In the genomic region with DNA sequence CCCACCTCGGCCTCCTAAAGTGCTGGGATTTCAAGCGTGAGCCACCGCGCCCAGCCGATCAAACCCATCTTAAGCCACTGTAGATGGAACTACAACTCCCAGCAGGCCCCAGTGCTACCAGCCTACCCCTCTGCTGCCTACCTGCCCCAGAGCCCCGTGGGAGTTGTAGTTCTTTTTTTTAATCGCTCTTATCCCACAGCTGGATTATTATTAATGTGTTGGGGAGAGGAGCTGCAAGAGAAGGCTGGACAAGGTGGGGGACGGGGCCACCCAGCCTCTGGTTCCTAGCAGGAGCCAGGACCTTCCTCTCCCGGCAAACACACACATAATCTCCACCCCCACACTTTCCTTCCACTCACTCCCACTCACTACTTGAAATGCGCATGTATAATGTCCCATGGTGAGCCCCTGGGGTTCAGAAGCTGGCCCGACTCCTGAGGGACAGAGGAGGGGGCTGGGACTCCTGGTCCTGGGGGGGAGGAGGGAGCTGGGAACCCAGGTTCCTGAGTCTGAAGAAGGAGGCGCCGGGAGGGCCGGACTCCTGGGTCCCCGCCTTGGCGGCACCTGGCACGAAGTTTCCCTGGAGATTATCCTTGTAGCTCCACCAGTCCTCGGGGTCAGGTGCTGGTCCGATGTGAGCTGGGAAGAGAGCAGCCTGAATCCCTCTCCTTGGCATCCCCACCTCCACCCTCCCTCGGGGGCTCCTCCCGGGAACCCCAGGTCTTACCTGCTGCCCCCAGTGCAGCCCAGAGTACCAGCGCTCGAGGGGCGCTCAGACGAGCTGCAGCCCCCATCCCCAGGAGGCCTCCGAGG, we compare ENCODE assay signal across 8 cellular contexts. TPM values are rescaled to one million over a fixed set of nuclear protein-coding genes. Genes with fewer than 3 reads are reported as not detected.
DNase-seq lines count a peak whose midpoint lies in the region; ATAC-seq and TF ChIP-seq lines count a peak whose summit lies in the region.

No MANE protein-coding gene starts in this region.

- ATAC-seq in RWPE2 (ENCODE audit: low read depth) (peak; percentile 69), HG03460 (IDR thresholded peaks at IDR 0.05; ENCODE audit: unreplicated experiment) (no peak)

- DNase-seq in ELF-1 (ENCODE audit: low read depth, low spot score) = peak; percentile 85
- peak; percentile 57 for DNase-seq in LHCN-M2 (ENCODE audit: low read depth)
- no peak for DNase-seq in RWPE2 (ENCODE audit: low spot score)
- peak; percentile 90 for DNase-seq in activated effector memory CD4-positive, alpha-beta T cell treated with anti-CD3 and anti-CD28 coated beads, Interleukin-2, amount 50 U/mL, for 16 hours
- DNase-seq in foreskin fibroblast = peak in 1 of 2 donors; percentile 86
- peak; percentile 89 for DNase-seq in superior temporal gyrus (ENCODE audit: extremely low spot score)

- H3K4me1 ChIP-seq in RWPE2 (ENCODE audit: insufficient read depth, poor library complexity, severe bottlenecking) (peaks cover 9% of the 10 kb centered on the region), neuron (ENCODE audit: insufficient read depth, low read length) (peaks cover 14% of the 10 kb centered on the region)

- no peaks in the 10 kb centered on the region for H3K27me3 ChIP-seq in RWPE2 (ENCODE audit: insufficient read depth, poor library complexity, severe bottlenecking)
- H3K27me3 ChIP-seq in neuron (ENCODE audit: insufficient read depth, low read length) = no peaks in the 10 kb centered on the region

- H3K4me3 ChIP-seq in RWPE2 (ENCODE audit: severe bottlenecking) (peak overlapping the region; percentile 34), foreskin fibroblast (ENCODE audit: low read depth in 1 of 2, low read length in 2 of 2) (peak overlapping the region; percentile 50 to 62), neuron (ENCODE audit: low read length) (peak overlapping the region; percentile 60)

- no peak for TF ChIP-seq CTCF in RWPE2 (IDR thresholded peaks at IDR 0.05; ENCODE audit: poor library complexity, severe bottlenecking)
- TF ChIP-seq CTCF in foreskin fibroblast (IDR thresholded peaks at IDR 0.05; ENCODE audit: low read depth, low read length) = no peak

- peak overlapping the region; percentile 90 for H2AFZ ChIP-seq in neuron (ENCODE audit: low read depth, low read length)

- H3K36me3 ChIP-seq in RWPE2 (ENCODE audit: low read depth) (no peaks in the 10 kb centered on the region), neuron (ENCODE audit: insufficient read depth, low read length) (no peaks in the 10 kb centered on the region)

- H3K9me3 ChIP-seq in RWPE2 (ENCODE audit: severe bottlenecking) (no peaks in the 10 kb centered on the region), neuron (ENCODE audit: low read length) (no peaks in the 10 kb centered on the region)

- H3K27ac ChIP-seq in RWPE2 (ENCODE audit: poor library complexity, severe bottlenecking) = no peak overlapping the region

RNA-seq across cellular contexts. Expression of a gene that starts 0.9 kb away (rescaled TPM):
- 0.83 and 2.4 TPM in 2 replicates for total RNA-seq in LHCN-M2 (2014; rRNA removed)
- polyA plus RNA-seq in LHCN-M2 (2012) = 9.6 TPM

RNA-seq across cellular contexts. Expression of a gene that starts 7.9 kb away (rescaled TPM):
- 2.9 and 4.8 TPM in 2 replicates for total RNA-seq in LHCN-M2 (2014; rRNA removed)
- 4.2 TPM for polyA plus RNA-seq in LHCN-M2 (2012)

RNA-seq across cellular contexts. Expression of a gene that starts 25.7 kb away (rescaled TPM):
- total RNA-seq in LHCN-M2 (2014; rRNA removed) = 13.3 and 16.2 TPM in 2 replicates
- 13.0 TPM for polyA plus RNA-seq in LHCN-M2 (2012)

RNA-seq across cellular contexts. Expression of a gene that starts 26.1 kb away (rescaled TPM):
- total RNA-seq in LHCN-M2 (2014; rRNA removed) = 1,651 and 2,205 TPM in 2 replicates
- polyA plus RNA-seq in LHCN-M2 (2012) = 2,831 TPM

RNA-seq across cellular contexts. Expression of a gene that starts 27.8 kb away (rescaled TPM):
- not detected in 2 replicates for total RNA-seq in LHCN-M2 (2014; rRNA removed)
- 0.04 TPM for polyA plus RNA-seq in LHCN-M2 (2012)
